ENCODE assay signal across 10 cellular contexts in genomic region chr20:33653900-33654596, GRCh38. TPM values are rescaled to one million over a fixed set of nuclear protein-coding genes. Genes with fewer than 3 reads are reported as not detected.
A peak's percentile ranks its signal among the peaks of the same experiment; 100 is the strongest.
DNase-seq lines count a peak whose midpoint lies in the region; ATAC-seq and TF ChIP-seq lines count a peak whose summit lies in the region.
"Had no signal": no experiment of that assay in that cellular context is flagged by ENCODE, and none has a peak within 500 bp of the region (broad histone marks: within the 10 kb centered on the region; RNA-seq: fewer than 3 reads in every experiment).

No MANE protein-coding gene starts in this region.

- no peaks in the 10 kb centered on the region for H3K36me3 ChIP-seq in body of pancreas (replicated peaks in 1 of 2; ENCODE audit: insufficient read depth in 1 of 2, low read depth in 2 of 2)
- H3K36me3 ChIP-seq in mucosa of rectum (ENCODE audit: control insufficient read depth in 2 of 2, insufficient read depth in 2 of 2, low read length in 2 of 2), result peaks cover 6 to 10% of the 10 kb centered on the region in 2 donors

- H3K27me3 ChIP-seq in body of pancreas (no peaks in the 10 kb centered on the region), mucosa of rectum (ENCODE audit: control insufficient read depth in 2 of 2, insufficient read depth in 2 of 2, low read length in 2 of 2) (no peaks in the 10 kb centered on the region)

- peak; percentile 5 to 78 (median 49) for TF ChIP-seq POLR2A in body of pancreas (IDR thresholded peaks at IDR 0.05)

- peaks cover 29% of the 10 kb centered on the region for H3K4me1 ChIP-seq in body of pancreas
- H3K4me1 ChIP-seq in mucosa of rectum (ENCODE audit: control insufficient read depth in 2 of 2, insufficient read depth in 2 of 2, low read length in 2 of 2), result peaks cover 29 to 34% of the 10 kb centered on the region in 2 donors

- H3K9me3 ChIP-seq in body of pancreas, result no peaks in the 10 kb centered on the region
- H3K9me3 ChIP-seq in mucosa of rectum (ENCODE audit: control insufficient read depth in 2 of 2, low read length in 2 of 2), result no peaks in the 10 kb centered on the region

- H3K4me3 ChIP-seq in body of pancreas (no peak overlapping the region), mucosa of rectum (ENCODE audit: low read length in 2 of 2) (peak overlapping the region in 1 of 2 donors; percentile 28)

- DNase-seq in DMS153 treated with DMSO at 0.1 percent for 48 hours (lab: John Stamatoyannopoulos, UW; ENCODE audit: unreplicated experiment) (peak; percentile 95), NCI-H2081 (lab: John Stamatoyannopoulos, UW) (peak; percentile 90 to 96), body of pancreas (peak; percentile 95 to 99 (median 98)), RKO (ENCODE audit: low spot score) (no peak), pons (ENCODE audit: low spot score) (no peak)
- DNase-seq: stimulated activated naive CD4-positive, alpha-beta T cell treated with Interleukin-2 at 50 U/mL for 16 hours had no signal

- ATAC-seq in body of pancreas (peak; percentile 94), HG03457 (IDR thresholded peaks at IDR 0.05; ENCODE audit: unreplicated experiment) (no peak), GM21447 (IDR thresholded peaks at IDR 0.05; ENCODE audit: unreplicated experiment) (no peak)

- WGBS in body of pancreas, 2 donors, result 23 to 38% methylated on average over 7 to 11 of the region's 11 CpGs

- peak overlapping the region; percentile 19 to 34 for H3K9ac ChIP-seq in mucosa of rectum (ENCODE audit: low read depth in 1 of 2, low read length in 2 of 2)

- no peak for TF ChIP-seq CTCF in body of pancreas (IDR thresholded peaks at IDR 0.05)

- H3K27ac ChIP-seq in body of pancreas (peak overlapping the region; percentile 84 to 93 (median 88)), mucosa of rectum (ENCODE audit: low read depth in 2 of 2, low read length in 2 of 2) (peak overlapping the region; percentile 57 to 63)

- intact Hi-C loops in body of pancreas (cut with DNase I), result loop anchor here (10.0 kb wide), 1 partner anchor 199 kb away; no protein-coding TSS in a partner anchor

RNA-seq across cellular contexts. Expression of gene C20orf144, which starts 8.1 kb away (rescaled TPM):
- total RNA-seq in body of pancreas, result under 1 TPM in 1 of 2 donors, not detected in 1; 0.66 TPM
- total RNA-seq: renal cortical epithelial cell had no signal

RNA-seq across cellular contexts. Expression of gene ACTL10, which starts 12.7 kb away (rescaled TPM):
- 1 to 10 TPM; 4.0 to 4.9 TPM for total RNA-seq in body of pancreas

RNA-seq across cellular contexts. Expression of gene NECAB3, which starts 20.2 kb away (rescaled TPM):
- 10 to 100 TPM; 41.8 to 92.3 TPM for total RNA-seq in body of pancreas

RNA-seq across cellular contexts. Expression of gene E2F1, which starts 32.1 kb away (rescaled TPM):
- total RNA-seq in body of pancreas, result under 1 TPM in 1 of 2 donors, not detected in 1; 0.66 TPM

Comparison
In these comparisons a context has a peak if more than half of its experiments do, and no peak if none do; other contexts are left out.
1. DNase-seq: peak in DMS153 treated with DMSO at 0.1 percent for 48 hours (single experiment), NCI-H2081 (2 of 2) and body of pancreas (4 of 4); none in RKO (single experiment) and pons (single experiment).